In genomic region chr16:62883526-62883925, GRCh38 we compare ENCODE assay signal across 35 cellular contexts.
"Had no signal": no experiment of that assay in that cellular context is flagged by ENCODE, and none has a peak within 500 bp of the region (broad histone marks: within the 10 kb centered on the region; RNA-seq: fewer than 3 reads in every experiment).

No MANE protein-coding gene starts in this region.

- H3K9me3 ChIP-seq: MG63 had no signal

- H3K36me3 ChIP-seq: MG63 had no signal

- H3K9ac ChIP-seq: KMS-11 had no signal

- H3K27ac ChIP-seq: KMS-11 had no signal

- H3K4me3 ChIP-seq: MG63 had no signal

- DNase-seq: Karpas-422, Kasumi-1, KG1, MG63, MM.1S, MV-4-11, NCI-H1048, NCI-H1092, NCI-H1092 treated with DMSO at 0.1 percent for 48 hours, NCI-H1105, NCI-H1105 treated with DMSO at 0.1 percent for 48 hours, NCI-H1417, NCI-H1417 treated with DMSO at 0.1 percent for 48 hours, NCI-H1436, NCI-H1436 treated with DMSO at 0.1 percent for 48 hours, NCI-H146, NCI-H1694, NCI-H1694 treated with DMSO at 0.1 percent for 48 hours, NCI-H187, NCI-H187 treated with DMSO at 0.1 percent for 48 hours, NCI-H1930, NCI-H2029, NCI-H2029 treated with DMSO at 0.1 percent for 48 hours, NCI-H2081, NCI-H2081 treated with DMSO at 0.1 percent for 48 hours, NCI-H2107, NCI-H2171, NCI-H2171 treated with DMSO at 0.1 percent for 48 hours, NCI-H2227 treated with DMSO at 0.1 percent for 48 hours, NCI-H226, NCI-H345, NCI-H446, NCI-H446 treated with DMSO at 0.1 percent for 48 hours, NCI-H510A had no signal

- H3K27me3 ChIP-seq: MG63 had no signal

- H3K4me2 ChIP-seq: KMS-11 had no signal
